ENCODE assay signal across 1 cellular context in genomic region chr17:58330997-58331814, GRCh38.
TF ChIP-seq lines count a peak whose summit lies in the region.

No MANE protein-coding gene starts in this region.

TF ChIP-seq in K562, 482 proteins besides CTCF, POLR2A, EP300 and RAD21 (continued from another document and continues in another):
- TF ChIP-seq FOXO4 (CRISPR knock-in tag; IDR thresholded peaks at IDR 0.05) (no peak), SMC3 (conservative IDR thresholded peaks at IDR 0.05; ENCODE audit: insufficient read depth, low read depth, low read length) (no peak; the same call in 1 of the 2 replicates), DNMT1 (IDR thresholded peaks at IDR 0.05) (no peak), TEAD1 (CRISPR knock-in tag; IDR thresholded peaks at IDR 0.05) (peak in 1 of 2 experiments; percentile 12; a peak in 1 of 4 replicates), PTTG1 (tag; IDR thresholded peaks at IDR 0.05; ENCODE audit: low read depth) (no peak), SMAD2 (IDR thresholded peaks at IDR 0.05; ENCODE audit: low read depth, low read length) (no peak), MLLT1 (IDR thresholded peaks at IDR 0.05) (no peak), PREB (CRISPR knock-in tag; IDR thresholded peaks at IDR 0.05) (0 out of 2 replicates have a peak, but pooled peaks have one; percentile 5), HMBOX1 (IDR thresholded peaks at IDR 0.05) (no peak), HMG20B (CRISPR knock-in tag; IDR thresholded peaks at IDR 0.05) (no peak), ZNF764 (CRISPR knock-in tag; IDR thresholded peaks at IDR 0.05; ENCODE audit: low read depth) (no peak), ZNF224 (CRISPR knock-in tag; IDR thresholded peaks at IDR 0.05) (peak; percentile 54; the same call in 1 of the 2 replicates), ZFX (CRISPR knock-in tag; IDR thresholded peaks at IDR 0.05) (no peak), DACH1 (IDR thresholded peaks at IDR 0.05; ENCODE audit: partially characterized antibody) (no peak), DDX20 (tag; IDR thresholded peaks at IDR 0.05; ENCODE audit: low read depth) (no peak), BCLAF1 (IDR thresholded peaks at IDR 0.05; ENCODE audit: borderline replicate concordance in 1 of 2, control insufficient read depth in 1 of 2, low read depth in 2 of 2, low read length in 1 of 2) (peak in 1 of 2 experiments; percentile 89; a peak in 2 of 4 replicates), THAP7 (CRISPR knock-in tag; IDR thresholded peaks at IDR 0.05) (no peak), RBM15 (IDR thresholded peaks at IDR 0.05; ENCODE audit: insufficient read depth, low read length) (no peak; the same call in 1 of the 2 replicates), TAF7 (tag; IDR thresholded peaks at IDR 0.05) (no peak), ZNF431 (CRISPR knock-in tag; IDR thresholded peaks at IDR 0.05) (no peak; the same call in 1 of the 2 replicates), ZNF551 (CRISPR knock-in tag; IDR thresholded peaks at IDR 0.05) (0 out of 2 replicates have a peak, but pooled peaks have one; percentile 40), ZBTB1 (CRISPR knock-in tag; IDR thresholded peaks at IDR 0.05; ENCODE audit: borderline replicate concordance, low read depth) (no peak), ZNF280A (IDR thresholded peaks at IDR 0.05; ENCODE audit: low read depth, partially characterized antibody) (no peak), ZNF57 (CRISPR knock-in tag; IDR thresholded peaks at IDR 0.05) (0 out of 2 replicates have a peak, but pooled peaks have one; percentile 4), ZNF79 (CRISPR knock-in tag; IDR thresholded peaks at IDR 0.05; ENCODE audit: low read depth) (no peak), E2F1 (CRISPR knock-in tag; IDR thresholded peaks at IDR 0.05) (no peak; the same call in 1 of the 2 replicates), ZNF766 (CRISPR knock-in tag; conservative IDR thresholded peaks at IDR 0.05) (no peak), PHF8 (IDR thresholded peaks at IDR 0.05; ENCODE audit: borderline replicate concordance, low read length) (no peak; the same call in none of the 2 replicates), PHB (CRISPR knock-in tag; IDR thresholded peaks at IDR 0.05) (no peak), ATF6 (CRISPR knock-in tag; IDR thresholded peaks at IDR 0.05) (0 out of 2 replicates have a peak, but pooled peaks have one; percentile 54), HNRNPLL (IDR thresholded peaks at IDR 0.05; ENCODE audit: low read depth, low read length, poor library complexity, severe bottlenecking) (peak; percentile 45), TCF7L2 (IDR thresholded peaks at IDR 0.05; ENCODE audit: low read depth, low read length) (no peak), ARNT (IDR thresholded peaks at IDR 0.05) (no peak), NR0B1 (IDR thresholded peaks at IDR 0.05; ENCODE audit: partially characterized antibody) (no peak), ZNF75A (CRISPR knock-in tag; IDR thresholded peaks at IDR 0.05) (no peak), YY1 (IDR thresholded peaks at IDR 0.05; ENCODE audit: borderline replicate concordance in 1 of 3, control insufficient read depth in 1 of 3, extremely low read depth in 1 of 3, insufficient read depth in 3 of 3, insufficient read length in 1 of 3, insufficient replicate concordance in 2 of 3, low read depth in 1 of 3, low read length in 2 of 3) (peak; percentile 9 to 56 (median 17)), ZBTB17 (CRISPR knock-in tag; IDR thresholded peaks at IDR 0.05) (0 out of 2 replicates have a peak, but pooled peaks have one; percentile 22), ZNF197 (CRISPR knock-in tag; IDR thresholded peaks at IDR 0.05; ENCODE audit: low read depth) (0 out of 2 replicates have a peak, but pooled peaks have one; percentile 35), SRSF9 (IDR thresholded peaks at IDR 0.05; ENCODE audit: borderline replicate concordance, low read depth, low read length) (no peak), CBX1 (IDR thresholded peaks at IDR 0.05; ENCODE audit: low read depth) (peak; percentile 24; the same call in 1 of the 2 replicates), JUN (IDR thresholded peaks at IDR 0.05; ENCODE audit: borderline replicate concordance, low read depth, low read length) (peak; percentile 65; the same call in 1 of the 2 replicates), JUN (CRISPR knock-in tag; IDR thresholded peaks at IDR 0.05; ENCODE audit: borderline replicate concordance) (no peak; the same call in 1 of the 2 replicates), SOX6 (IDR thresholded peaks at IDR 0.05) (no peak), ZC3H4 (CRISPR knock-in tag; IDR thresholded peaks at IDR 0.05; ENCODE audit: borderline replicate concordance) (no peak), MTA1 (IDR thresholded peaks at IDR 0.05; ENCODE audit: borderline replicate concordance) (0 out of 2 replicates have a peak, but pooled peaks have one; percentile 14), TEAD4 (IDR thresholded peaks at IDR 0.05; ENCODE audit: low read length) (peak; percentile 18; the same call in 1 of the 2 replicates), TEAD4 (CRISPR knock-in tag; IDR thresholded peaks at IDR 0.05; ENCODE audit: borderline replicate concordance) (no peak), ZNF445 (CRISPR knock-in tag; IDR thresholded peaks at IDR 0.05; ENCODE audit: low read depth) (no peak), L3MBTL2 (IDR thresholded peaks at IDR 0.05) (peak; percentile 22; the same call in 1 of the 2 replicates)
